ENCODE assay signal across 28 cellular contexts in the genomic region with DNA sequence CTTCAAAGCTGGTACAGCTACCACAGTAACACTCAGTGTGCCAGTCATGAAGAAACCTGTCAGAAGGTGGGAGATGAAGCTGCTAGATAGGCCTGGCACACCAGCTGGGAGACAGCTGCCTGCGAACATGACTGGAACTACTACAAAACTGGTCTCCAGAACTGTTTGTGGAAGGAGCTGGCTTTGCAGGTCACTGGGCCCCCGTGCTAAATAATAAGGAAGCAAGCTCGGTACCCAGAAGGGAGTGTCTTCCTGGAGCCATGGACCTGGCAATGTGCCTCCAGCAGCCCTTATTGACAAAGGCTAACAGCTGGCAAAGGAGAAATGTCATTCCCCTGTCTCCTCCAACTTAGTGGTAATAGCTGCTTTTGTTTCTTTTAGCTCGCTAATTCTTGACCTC.
A peak's percentile ranks its signal among the peaks of the same experiment; 100 is the strongest.
DNase-seq lines count a peak whose midpoint lies in the region; ATAC-seq, FAIRE-seq and TF ChIP-seq lines count a peak whose summit lies in the region.
"Had no signal": no experiment of that assay in that cellular context is flagged by ENCODE, and none has a peak within 500 bp of the region (broad histone marks: within the 10 kb centered on the region; RNA-seq: fewer than 3 reads in every experiment).

No MANE protein-coding gene starts in this region.

- H2AFZ ChIP-seq in HepG2 (ENCODE audit: low read length) = no peak overlapping the region
- H2AFZ ChIP-seq: parathyroid adenoma had no signal

- no peaks in the 10 kb centered on the region for H4K20me1 ChIP-seq in HepG2 (ENCODE audit: insufficient read depth, low read length)

- H3K4me3 ChIP-seq in prostate gland = no peak overlapping the region
- H3K4me3 ChIP-seq in coronary artery = no peak overlapping the region
- no peak overlapping the region for H3K4me3 ChIP-seq in HepG2 (replicated peaks in 1 of 3; ENCODE audit: insufficient read depth in 1 of 3, low read depth in 2 of 3, low read length in 3 of 3)
- H3K4me3 ChIP-seq: cardiac muscle cell, gastroesophageal sphincter, left lung, right lobe of liver had no signal

- TF ChIP-seq CTCF in prostate gland (IDR thresholded peaks at IDR 0.05) (no peak), GM10266 (IDR thresholded peaks at IDR 0.05; ENCODE audit: control insufficient read depth, insufficient read depth, low read depth, missing control alignments) (no peak), coronary artery (IDR thresholded peaks at IDR 0.05) (no peak), HepG2 (CRISPR knock-in tag; IDR thresholded peaks at IDR 0.05) (no peak)

- H3K9me3 ChIP-seq in prostate gland = no peaks in the 10 kb centered on the region
- H3K9me3 ChIP-seq in HepG2 (ENCODE audit: low read length) = no peaks in the 10 kb centered on the region
- H3K9me3 ChIP-seq: gastroesophageal sphincter, left lung, right lobe of liver had no signal

- FAIRE-seq in HepG2 (lab: Jason Lieb, UNC) = no peak
- FAIRE-seq: endometrium, H54 had no signal

- CTCF ChIA-PET in HepG2 (lab: Yijun Ruan, JAX; ENCODE audit: low intra/inter-chr PET ratio, low total read pairs) = no interaction called here

- H3K27ac ChIP-seq in prostate gland (no peak overlapping the region), coronary artery (no peak overlapping the region), HepG2 (ENCODE audit: extremely low read length, insufficient read depth, low read length) (no peak overlapping the region)
- H3K27ac ChIP-seq: cardiac muscle cell, gastroesophageal sphincter, left lung, parathyroid adenoma, right lobe of liver had no signal

- H3K4me1 ChIP-seq in prostate gland (replicated peaks) (no peaks in the 10 kb centered on the region), HepG2 (ENCODE audit: insufficient read depth, low read length) (no peaks in the 10 kb centered on the region)
- H3K4me1 ChIP-seq: gastroesophageal sphincter, left lung, parathyroid adenoma, right lobe of liver had no signal

- 24% methylated on average over 4 of the region's 4 CpGs for WGBS in prostate gland
- WGBS in HepG2 (ENCODE audit: low lambda C conversion rate) = 10% methylated on average over 1 of the region's 4 CpGs

- TF ChIP-seq POLR2A in prostate gland (IDR thresholded peaks at IDR 0.05) = no peak
- no peak for TF ChIP-seq POLR2A in HepG2 (IDR thresholded peaks at IDR 0.05; ENCODE audit: insufficient read depth in 1 of 2, low read depth in 2 of 2, low read length in 2 of 2)

- no TSS peak for BruUV-seq in HepG2 (replicated peaks; lab: Mats Ljungman, UMichigan)

- intact Hi-C loops in prostate gland (cut with DNase I) = no loop called here
- intact Hi-C loops in HepG2 (cut with micrococcal nuclease; ENCODE audit: unreplicated experiment) = no loop called here

- no peak overlapping the region for H3K9ac ChIP-seq in HepG2 (ENCODE audit: insufficient read depth, low read depth, low read length)
- H3K9ac ChIP-seq: parathyroid adenoma had no signal

- TF ChIP-seq RAD21 in HepG2 (CRISPR knock-in tag; IDR thresholded peaks at IDR 0.05) = no peak

- no peak for ATAC-seq in HepG2
- ATAC-seq: activated naive CD4-positive, alpha-beta T cell treated with anti-CD3 and anti-CD28 coated beads, Interleukin-2, amount 50 U/mL, for 72 hours; activated T-helper 17 cell treated with anti-CD3 and anti-CD28 coated beads, Interleukin-2, amount 50 U/mL, for 72 hours; gastroesophageal sphincter; left lung; right lobe of liver had no signal

- H3K36me3 ChIP-seq in prostate gland = no peaks in the 10 kb centered on the region
- no peaks in the 10 kb centered on the region for H3K36me3 ChIP-seq in HepG2 (replicated peaks in 1 of 2; ENCODE audit: control insufficient read depth in 1 of 2, insufficient read depth in 2 of 2, low read length in 2 of 2)
- H3K36me3 ChIP-seq: cardiac muscle cell, gastroesophageal sphincter, left lung, right lobe of liver had no signal

- peak; percentile 31 for DNase-seq in DMS53 (lab: John Stamatoyannopoulos, UW)
- DNase-seq in DMS53 treated with DMSO at 0.1 percent for 48 hours (lab: John Stamatoyannopoulos, UW; ENCODE audit: unreplicated experiment) = no peak
- peak; percentile 89 for DNase-seq in DMS 273 treated with DMSO at 0.1 percent for 48 hours (lab: John Stamatoyannopoulos, UW)
- peak; percentile 96 for DNase-seq in NCI-H69 (lab: John Stamatoyannopoulos, UW)
- peak; percentile 20 for DNase-seq in prostate gland (ENCODE audit: low spot score)
- no peak for DNase-seq in GM10266 (ENCODE audit: extremely low spot score)
- no peak for DNase-seq in coronary artery (ENCODE audit: low spot score)
- DNase-seq in HepG2 (ENCODE audit: low spot score) = no peak
- DNase-seq: 8988T; activated B cell treated with CpG ODN at 0.5 μM for 24 hours; AML-193; anterior cingulate cortex; CD4-positive, alpha-beta memory T cell; DMS79 treated with DMSO at 0.1 percent for 48 hours; hippocampal formation; immature natural killer cell; NCI-H2107; right lobe of liver; stimulated activated naive CD4-positive, alpha-beta T cell treated with Interleukin-2 at 50 U/mL for 16 hours; SW 1271 had no signal

- no peaks in the 10 kb centered on the region for H3K27me3 ChIP-seq in prostate gland (replicated peaks; ENCODE audit: insufficient read depth)
- no peaks in the 10 kb centered on the region; a peak in 1 of 5 replicates for H3K27me3 ChIP-seq in HepG2 (ENCODE audit: control insufficient read depth in 1 of 2, insufficient read depth in 2 of 2, low read length in 2 of 2)
- H3K27me3 ChIP-seq: cardiac muscle cell, gastroesophageal sphincter, left lung, right lobe of liver had no signal

- POLR2A ChIA-PET in HepG2 (lab: Yijun Ruan, JAX) = no interaction called here

- in situ Hi-C loops in HepG2 (cut with HindIII; ENCODE audit: extremely low pct_ligation_motif_present, low pct_unique_long_range_greater_than_20kb) = no loop called here

- no peaks in the 10 kb centered on the region for H3K79me2 ChIP-seq in HepG2 (ENCODE audit: insufficient read depth, low read length)
- H3K79me2 ChIP-seq: parathyroid adenoma had no signal

- H3K4me2 ChIP-seq in HepG2 (ENCODE audit: low read depth, low read length) = no peak overlapping the region

- TF ChIP-seq EP300 in HepG2 (IDR thresholded peaks at IDR 0.05; ENCODE audit: low read depth in 2 of 2, low read length in 2 of 2) (no peak), HepG2 (CRISPR knock-in tag; IDR thresholded peaks at IDR 0.05; ENCODE audit: borderline replicate concordance) (no peak)

TF ChIP-seq in HepG2, 621 proteins besides CTCF, POLR2A, EP300 and RAD21:
- TF ChIP-seq, protein P1, sequence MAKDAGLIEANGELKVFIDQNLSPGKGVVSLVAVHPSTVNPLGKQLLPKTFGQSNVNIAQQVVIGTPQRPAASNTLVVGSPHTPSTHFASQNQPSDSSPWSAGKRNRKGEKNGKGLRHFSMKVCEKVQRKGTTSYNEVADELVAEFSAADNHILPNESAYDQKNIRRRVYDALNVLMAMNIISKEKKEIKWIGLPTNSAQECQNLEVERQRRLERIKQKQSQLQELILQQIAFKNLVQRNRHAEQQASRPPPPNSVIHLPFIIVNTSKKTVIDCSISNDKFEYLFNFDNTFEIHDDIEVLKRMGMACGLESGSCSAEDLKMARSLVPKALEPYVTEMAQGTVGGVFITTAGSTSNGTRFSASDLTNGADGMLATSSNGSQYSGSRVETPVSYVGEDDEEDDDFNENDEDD (CRISPR knock-in tag; IDR thresholded peaks at IDR 0.05; ENCODE audit: borderline replicate concordance) = no peak
- TF ChIP-seq ZC3H13 (CRISPR knock-in tag; IDR thresholded peaks at IDR 0.05) (no peak), FOSL1 (CRISPR knock-in tag; IDR thresholded peaks at IDR 0.05; ENCODE audit: borderline replicate concordance) (no peak), POGZ (CRISPR knock-in tag; IDR thresholded peaks at IDR 0.05) (no peak), ARNT (IDR thresholded peaks at IDR 0.05) (no peak), AGO2 (optimal IDR thresholded peaks at IDR 0.05; ENCODE audit: low read depth, low read length) (no peak), ZSCAN22 (CRISPR knock-in tag; IDR thresholded peaks at IDR 0.05) (no peak)
- TF ChIP-seq, protein P2, sequence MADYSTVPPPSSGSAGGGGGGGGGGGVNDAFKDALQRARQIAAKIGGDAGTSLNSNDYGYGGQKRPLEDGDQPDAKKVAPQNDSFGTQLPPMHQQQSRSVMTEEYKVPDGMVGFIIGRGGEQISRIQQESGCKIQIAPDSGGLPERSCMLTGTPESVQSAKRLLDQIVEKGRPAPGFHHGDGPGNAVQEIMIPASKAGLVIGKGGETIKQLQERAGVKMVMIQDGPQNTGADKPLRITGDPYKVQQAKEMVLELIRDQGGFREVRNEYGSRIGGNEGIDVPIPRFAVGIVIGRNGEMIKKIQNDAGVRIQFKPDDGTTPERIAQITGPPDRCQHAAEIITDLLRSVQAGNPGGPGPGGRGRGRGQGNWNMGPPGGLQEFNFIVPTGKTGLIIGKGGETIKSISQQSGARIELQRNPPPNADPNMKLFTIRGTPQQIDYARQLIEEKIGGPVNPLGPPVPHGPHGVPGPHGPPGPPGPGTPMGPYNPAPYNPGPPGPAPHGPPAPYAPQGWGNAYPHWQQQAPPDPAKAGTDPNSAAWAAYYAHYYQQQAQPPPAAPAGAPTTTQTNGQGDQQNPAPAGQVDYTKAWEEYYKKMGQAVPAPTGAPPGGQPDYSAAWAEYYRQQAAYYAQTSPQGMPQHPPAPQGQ (CRISPR knock-in tag; IDR thresholded peaks at IDR 0.05; ENCODE audit: borderline replicate concordance) = no peak

Comparison
In these comparisons a context has a peak if more than half of its experiments do, and no peak if none do; other contexts are left out.
1. DNase-seq: peak in DMS53 (single experiment), DMS 273 treated with DMSO at 0.1 percent for 48 hours (single experiment), NCI-H69 (single experiment) and prostate gland (single experiment); none in DMS53 treated with DMSO at 0.1 percent for 48 hours (single experiment), GM10266 (single experiment), coronary artery (single experiment) and HepG2 (single experiment).